Comparison of ENCODE assay signal across 31 cellular contexts in genomic region chr10:102559764-102560163, GRCh38.
"Had no signal": no experiment of that assay in that cellular context is flagged by ENCODE, and none has a peak within 500 bp of the region (broad histone marks: within the 10 kb centered on the region; RNA-seq: fewer than 3 reads in every experiment).

No MANE protein-coding gene starts in this region.

- H3K9me3 ChIP-seq: ascending aorta, Peyer's patch had no signal

- H3K4me3 Mint-ChIP-seq: activated CD8-positive, alpha-beta T cell treated with anti-CD3 and anti-CD28 coated beads for 36 hours; activated naive CD4-positive, alpha-beta T cell treated with anti-CD3 and anti-CD28 coated beads, Interleukin-2, amount 50 U/mL, for 24 hours; activated naive CD8-positive, alpha-beta T cell treated with anti-CD3 and anti-CD28 coated beads, Interleukin-2, amount 10 ng/mL, durations not matched to agents 7 days and 5 days; activated T-cell treated with anti-CD3 and anti-CD28 coated beads, Interleukin-2, amount 50 U/mL, for 72 hours; IgD-negative memory B cell had no signal

- H3K27ac ChIP-seq: ascending aorta, Peyer's patch, WERI-Rb-1 had no signal

- DNase-seq: activated CD4-positive, alpha-beta T cell treated with anti-CD3 and anti-CD28 coated beads for 1 hour; activated CD4-positive, alpha-beta T cell treated with anti-CD3 and anti-CD28 coated beads for 48 hours; activated CD4-positive, CD25-positive, alpha-beta regulatory T cell; activated CD8-positive, alpha-beta T cell treated with anti-CD3 and anti-CD28 coated beads for 36 hours; activated gamma-delta T cell; activated naive CD4-positive, alpha-beta T cell treated with Interleukin-2 at 50 U/mL for 16 hours; activated naive CD8-positive, alpha-beta T cell treated with anti-CD3 and anti-CD28 coated beads, Interleukin-2, amount 10 ng/mL, durations not matched to agents 7 days and 5 days; activated T-cell treated with anti-CD3 and anti-CD28 coated beads, Interleukin-2, amount 50 U/mL, for 1 hour; activated T-cell treated with anti-CD3 and anti-CD28 coated beads, Interleukin-2, amount 50 U/mL, for 72 hours; amygdala; central memory CD4-positive, alpha-beta T cell; Karpas-422; KBM-7; NCI-H1105; NCI-H1436; NCI-H1694; NCI-H1930; NCI-H2081 treated with DMSO at 0.1 percent for 48 hours; NCI-H345; NCI-H524 treated with DMSO at 0.1 percent for 48 hours; NK-92 treated with Interleukin-12 subunit alpha and Interleukin-12 subunit beta, amount 100 ng/mL, for 24 hours; PC-3; RPMI8226; SW 1271; T1000; WERI-Rb-1 had no signal

- ATAC-seq: activated CD8-positive, alpha-beta T cell treated with anti-CD3 and anti-CD28 coated beads for 36 hours; PC-3 had no signal

- H3K27me3 ChIP-seq: ascending aorta, Peyer's patch had no signal

- H3K4me3 ChIP-seq: ascending aorta, Peyer's patch had no signal

- H3K27ac Mint-ChIP-seq: activated CD8-positive, alpha-beta T cell treated with anti-CD3 and anti-CD28 coated beads for 36 hours; activated naive CD4-positive, alpha-beta T cell treated with anti-CD3 and anti-CD28 coated beads, Interleukin-2, amount 50 U/mL, for 24 hours; activated naive CD8-positive, alpha-beta T cell treated with anti-CD3 and anti-CD28 coated beads, Interleukin-2, amount 10 ng/mL, durations not matched to agents 7 days and 5 days; activated T-cell treated with anti-CD3 and anti-CD28 coated beads, Interleukin-2, amount 50 U/mL, for 72 hours; activated T-helper 2 cell treated with anti-CD3 and anti-CD28 coated beads, Interferon-gamma antibody, Interleukin-2, Interleukin-4, amounts not matched to agents 10 μg/mL and 5 μg/mL and 100 μg/mL, durations not matched to agents 14 hours and 24 hours and 36 hours; IgD-negative memory B cell had no signal

- H3K9me3 Mint-ChIP-seq: activated CD8-positive, alpha-beta T cell treated with anti-CD3 and anti-CD28 coated beads for 36 hours; activated naive CD4-positive, alpha-beta T cell treated with anti-CD3 and anti-CD28 coated beads, Interleukin-2, amount 50 U/mL, for 24 hours; activated naive CD8-positive, alpha-beta T cell treated with anti-CD3 and anti-CD28 coated beads, Interleukin-2, amount 10 ng/mL, durations not matched to agents 7 days and 5 days; activated T-cell treated with anti-CD3 and anti-CD28 coated beads, Interleukin-2, amount 50 U/mL, for 72 hours; activated T-helper 2 cell treated with anti-CD3 and anti-CD28 coated beads, Interferon-gamma antibody, Interleukin-2, Interleukin-4, amounts not matched to agents 10 μg/mL and 5 μg/mL and 100 μg/mL, durations not matched to agents 14 hours and 24 hours and 36 hours; IgD-negative memory B cell had no signal

- H3K4me1 ChIP-seq: Peyer's patch had no signal

- H3K36me3 ChIP-seq: ascending aorta, Peyer's patch had no signal

- H3K27me3 Mint-ChIP-seq: activated CD8-positive, alpha-beta T cell treated with anti-CD3 and anti-CD28 coated beads for 36 hours; activated naive CD4-positive, alpha-beta T cell treated with anti-CD3 and anti-CD28 coated beads, Interleukin-2, amount 50 U/mL, for 24 hours; activated naive CD8-positive, alpha-beta T cell treated with anti-CD3 and anti-CD28 coated beads, Interleukin-2, amount 10 ng/mL, durations not matched to agents 7 days and 5 days; IgD-negative memory B cell had no signal
